In genomic region chr7:105268511-105269392, GRCh38 we compare ENCODE assay signal across 8 cellular contexts.
DNase-seq lines count a peak whose midpoint lies in the region; ATAC-seq and TF ChIP-seq lines count a peak whose summit lies in the region.

No MANE protein-coding gene starts in this region.

- H3K9me3 Mint-ChIP-seq in activated CD8-positive, alpha-beta T cell treated with anti-CD3 and anti-CD28 coated beads for 36 hours = no peaks in the 10 kb centered on the region
- H3K9me3 Mint-ChIP-seq in osteocyte (ENCODE audit: unreplicated experiment) = no peaks in the 10 kb centered on the region

- no peaks in the 10 kb centered on the region for H3K36me3 Mint-ChIP-seq in activated CD8-positive, alpha-beta T cell treated with anti-CD3 and anti-CD28 coated beads for 36 hours (ENCODE audit: low read depth)
- no peaks in the 10 kb centered on the region for H3K36me3 Mint-ChIP-seq in osteocyte (ENCODE audit: unreplicated experiment)

- DNase-seq in GM03348 (ENCODE audit: low spot score) (peak; percentile 62), NCI-H146 treated with DMSO at 0.1 percent for 48 hours (lab: John Stamatoyannopoulos, UW; ENCODE audit: unreplicated experiment) (peak; percentile 28), foreskin melanocyte (peak; percentile 70), osteocyte (ENCODE audit: extremely low spot score, unreplicated experiment) (no peak)
- no peak for DNase-seq in activated CD8-positive, alpha-beta T cell treated with anti-CD3 and anti-CD28 coated beads for 36 hours
- DNase-seq in NK-92 treated with Interleukin-12 subunit alpha and Interleukin-12 subunit beta, amount 100 ng/mL, for 24 hours (lab: John Stamatoyannopoulos, UW) = no peak

- H3K27ac ChIP-seq in 22Rv1 = peak overlapping the region; percentile 26; the same call in 1 of the 2 replicates

- CTCF ChIA-PET in activated CD8-positive, alpha-beta T cell treated with anti-CD3 and anti-CD28 coated beads for 36 hours (lab: Charles Lee) = interaction anchor here (0.6 to 1.7 kb wide), 12 partner anchors 10 to 263 kb away, joined by 3 to 8 read pairs (median 3); partner anchors contain the start of gene RINT1

- POLR2A ChIA-PET in activated CD8-positive, alpha-beta T cell treated with anti-CD3 and anti-CD28 coated beads for 36 hours (lab: Charles Lee) = interaction anchor here (0.6 to 0.8 kb wide), 3 partner anchors 10 to 105 kb away, joined by 3 read pairs; no protein-coding TSS in a partner anchor

- ATAC-seq in HG02610 (IDR thresholded peaks at IDR 0.05; ENCODE audit: unreplicated experiment) = peak; percentile 79
- ATAC-seq in activated CD8-positive, alpha-beta T cell treated with anti-CD3 and anti-CD28 coated beads for 36 hours = peak; percentile 67

- H3K27ac Mint-ChIP-seq in activated CD8-positive, alpha-beta T cell treated with anti-CD3 and anti-CD28 coated beads for 36 hours = peak overlapping the region; percentile 94
- H3K27ac Mint-ChIP-seq in osteocyte (ENCODE audit: unreplicated experiment) = peak overlapping the region; percentile 87

- TF ChIP-seq CTCF in 22Rv1 (IDR thresholded peaks at IDR 0.05) (no peak), osteocyte (IDR thresholded peaks at IDR 0.05) (no peak)
- TF ChIP-seq CTCF in activated CD8-positive, alpha-beta T cell treated with anti-CD3 and anti-CD28 coated beads for 36 hours (IDR thresholded peaks at IDR 0.05) = no peak

- no peaks in the 10 kb centered on the region for H3K27me3 Mint-ChIP-seq in activated CD8-positive, alpha-beta T cell treated with anti-CD3 and anti-CD28 coated beads for 36 hours
- no peaks in the 10 kb centered on the region for H3K27me3 Mint-ChIP-seq in osteocyte (ENCODE audit: unreplicated experiment)

- H3K4me1 Mint-ChIP-seq in activated CD8-positive, alpha-beta T cell treated with anti-CD3 and anti-CD28 coated beads for 36 hours (ENCODE audit: low read depth) = peaks cover 49% of the 10 kb centered on the region
- H3K4me1 Mint-ChIP-seq in osteocyte (ENCODE audit: unreplicated experiment) = peaks cover 43% of the 10 kb centered on the region

- intact Hi-C loops in activated CD8-positive, alpha-beta T cell treated with anti-CD3 and anti-CD28 coated beads for 36 hours (cut with micrococcal nuclease) = no loop called here

- H3K4me3 Mint-ChIP-seq in activated CD8-positive, alpha-beta T cell treated with anti-CD3 and anti-CD28 coated beads for 36 hours = peak overlapping the region; percentile 79
- H3K4me3 Mint-ChIP-seq in osteocyte (ENCODE audit: unreplicated experiment) = peak overlapping the region; percentile 79

Comparison
In these comparisons a context has a peak if more than half of its experiments do, and no peak if none do; other contexts are left out.
1. DNase-seq: peak in GM03348 (single experiment), NCI-H146 treated with DMSO at 0.1 percent for 48 hours (single experiment) and foreskin melanocyte (single experiment); none in activated CD8-positive, alpha-beta T cell treated with anti-CD3 and anti-CD28 coated beads for 36 hours (single experiment), osteocyte (single experiment) and NK-92 treated with Interleukin-12 subunit alpha and Interleukin-12 subunit beta, amount 100 ng/mL, for 24 hours (single experiment).